Comparison of ENCODE assay signal across 19 cellular contexts in genomic region chr4:17068396-17068795, GRCh38.
DNase-seq lines count a peak whose midpoint lies in the region; ATAC-seq, FAIRE-seq and TF ChIP-seq lines count a peak whose summit lies in the region.
"Had no signal": no experiment of that assay in that cellular context is flagged by ENCODE, and none has a peak within 500 bp of the region (broad histone marks: within the 10 kb centered on the region; RNA-seq: fewer than 3 reads in every experiment).

No MANE protein-coding gene starts in this region.

- H3K27me3 Mint-ChIP-seq in HFFc6 (ENCODE audit: insufficient read depth): no peaks in the 10 kb centered on the region; the same call in 1 of the 2 replicates
- H3K27me3 Mint-ChIP-seq: CD4-positive, alpha-beta T cell had no signal

- TF ChIP-seq CTCF in HFFc6 (IDR thresholded peaks at IDR 0.05) (no peak), epithelial cell of esophagus (IDR thresholded peaks at IDR 0.05; ENCODE audit: insufficient read depth, low read depth, low read length, missing control alignments) (no peak), foreskin keratinocyte (conservative IDR thresholded peaks at IDR 0.05) (no peak)

- peak; percentile 30 for DNase-seq in HFFc6
- peak; percentile 53 for DNase-seq in epithelial cell of esophagus (ENCODE audit: low read depth)
- DNase-seq in foreskin keratinocyte: peak; percentile 19 to 52
- no peak for DNase-seq in activated CD4-positive, alpha-beta T cell treated with anti-CD3 and anti-CD28 coated beads, Interleukin-2, amount 50 U/mL, for 1 hour
- no peak for DNase-seq in urothelium cell line (ENCODE audit: low spot score)
- DNase-seq in activated CD8-positive, alpha-beta memory T cell treated with anti-CD3 and anti-CD28 coated beads, Interleukin-2, amount 50 U/mL, for 4 hours: no peak
- no peak for DNase-seq in AG20443 (ENCODE audit: low spot score)
- DNase-seq: BE2C; Calu3; CD4-positive, alpha-beta T cell; DMS53; KBM-7; NCI-H1436 treated with DMSO at 0.1 percent for 48 hours; NCI-H2081; NCI-H748 treated with DMSO at 0.1 percent for 48 hours had no signal

- no peak overlapping the region for H3K4me3 ChIP-seq in epithelial cell of esophagus (ENCODE audit: low read length)
- H3K4me3 ChIP-seq: HAP-1, SJSA1 had no signal

- peaks cover 23% of the 10 kb centered on the region for H3K4me1 Mint-ChIP-seq in HFFc6 (ENCODE audit: low read depth)

- H3K36me3 Mint-ChIP-seq in HFFc6 (ENCODE audit: low read depth): peaks cover 5% of the 10 kb centered on the region; the same call in 1 of the 2 replicates

- H3K27me3 ChIP-seq in foreskin keratinocyte: no peaks in the 10 kb centered on the region
- H3K27me3 ChIP-seq: BE2C, SJSA1 had no signal

- no peaks in the 10 kb centered on the region for H3K9me3 Mint-ChIP-seq in HFFc6
- H3K9me3 Mint-ChIP-seq: CD4-positive, alpha-beta T cell had no signal

- no peak overlapping the region for H3K27ac ChIP-seq in foreskin keratinocyte
- H3K27ac ChIP-seq: HL-60, RWPE1 had no signal

- peak overlapping the region; percentile 94 for H3K27ac Mint-ChIP-seq in HFFc6
- H3K27ac Mint-ChIP-seq: CD4-positive, alpha-beta T cell had no signal

- peaks cover 20% of the 10 kb centered on the region for H3K4me1 ChIP-seq in foreskin keratinocyte
- H3K4me1 ChIP-seq: HAP-1 had no signal

- no peak for FAIRE-seq in urothelium cell line (lab: Jason Lieb, UNC)

- peak; percentile 32 for ATAC-seq in foreskin keratinocyte

- no peak overlapping the region for H3K4me3 Mint-ChIP-seq in HFFc6
- H3K4me3 Mint-ChIP-seq: CD4-positive, alpha-beta T cell had no signal

Comparison
In these comparisons a context has a peak if more than half of its experiments do, and no peak if none do; other contexts are left out.
1. DNase-seq: peak in HFFc6 (single experiment), epithelial cell of esophagus (single experiment) and foreskin keratinocyte (2 of 2); none in activated CD4-positive, alpha-beta T cell treated with anti-CD3 and anti-CD28 coated beads, Interleukin-2, amount 50 U/mL, for 1 hour (single experiment), urothelium cell line (single experiment), activated CD8-positive, alpha-beta memory T cell treated with anti-CD3 and anti-CD28 coated beads, Interleukin-2, amount 50 U/mL, for 4 hours (single experiment) and AG20443 (single experiment).